Comparison of ENCODE assay signal across 7 cellular contexts in genomic region chr11:119536801-119537200, GRCh38.
"Had no signal": no experiment of that assay in that cellular context is flagged by ENCODE, and none has a peak within 500 bp of the region (broad histone marks: within the 10 kb centered on the region; RNA-seq: fewer than 3 reads in every experiment).

No MANE protein-coding gene starts in this region.

- H3K4me3 ChIP-seq: skin epidermis, stomach, thoracic aorta, uterus had no signal

- H3K27ac ChIP-seq: skin epidermis, stomach, thoracic aorta, uterus had no signal

- H3K27me3 ChIP-seq: uterus had no signal

- H3K4me1 ChIP-seq: uterus had no signal

- H3K9me3 ChIP-seq: stomach, thoracic aorta, uterus had no signal

- H3K36me3 ChIP-seq: stomach, thoracic aorta, uterus had no signal

- DNase-seq: activated CD4-positive, alpha-beta T cell treated with anti-CD3 and anti-CD28 coated beads for 48 hours; amniotic stem cell; stomach; T-helper 1 cell; uterus had no signal
